ENCODE assay signal across 23 cellular contexts in genomic region chr6:43522547-43523263, GRCh38. TPM values are rescaled to one million over a fixed set of nuclear protein-coding genes. Genes with fewer than 3 reads are reported as not detected.
A peak's percentile ranks its signal among the peaks of the same experiment; 100 is the strongest.
DNase-seq lines count a peak whose midpoint lies in the region; ATAC-seq, FAIRE-seq and TF ChIP-seq lines count a peak whose summit lies in the region.
"Had no signal": no experiment of that assay in that cellular context is flagged by ENCODE, and none has a peak within 500 bp of the region (broad histone marks: within the 10 kb centered on the region; RNA-seq: fewer than 3 reads in every experiment).

No MANE protein-coding gene starts in this region.

- TF ChIP-seq CTCF in CD8-positive, alpha-beta T cell (IDR thresholded peaks at IDR 0.05): no peak
- TF ChIP-seq CTCF in VCaP (conservative IDR thresholded peaks at IDR 0.05): no peak
- no peak for TF ChIP-seq CTCF in psoas muscle (IDR thresholded peaks at IDR 0.05)
- no peak for TF ChIP-seq CTCF in left lung (IDR thresholded peaks at IDR 0.05)

- no peak for FAIRE-seq in H54 (lab: Jason Lieb, UNC)
- FAIRE-seq: A549, kidney had no signal

- no peak overlapping the region for H3K4me3 Mint-ChIP-seq in activated naive CD4-positive, alpha-beta T cell treated with anti-CD3 and anti-CD28 coated beads, Interleukin-2, amount 10 ng/mL, durations not matched to agents 7 days and 5 days
- no peak overlapping the region for H3K4me3 Mint-ChIP-seq in CD8-positive, alpha-beta T cell
- H3K4me3 Mint-ChIP-seq: activated CD4-positive, alpha-beta memory T cell treated with anti-CD3 and anti-CD28 coated beads, Interleukin-2, amount 10 ng/mL, durations not matched to agents 7 days and 5 days; central memory CD8-positive, alpha-beta T cell had no signal

- H3K4me1 ChIP-seq in CD8-positive, alpha-beta T cell (ENCODE audit: insufficient read depth, low read length): peaks cover 13% of the 10 kb centered on the region
- H3K4me1 ChIP-seq in psoas muscle (peaks cover 11% of the 10 kb centered on the region), left lung (peaks cover 8 to 15% of the 10 kb centered on the region in 2 donors)
- H3K4me1 ChIP-seq: prostate gland had no signal

- CTCF ChIA-PET in activated naive CD4-positive, alpha-beta T cell treated with anti-CD3 and anti-CD28 coated beads, Interleukin-2, amount 10 ng/mL, durations not matched to agents 7 days and 5 days (lab: Charles Lee): no interaction called here
- CTCF ChIA-PET in CD8-positive, alpha-beta T cell (lab: Charles Lee): interaction anchor here (0.5 kb wide), 1 partner anchor 21 kb away, joined by 3 read pairs; no protein-coding TSS in a partner anchor

- no peaks in the 10 kb centered on the region for H3K9me3 Mint-ChIP-seq in activated naive CD4-positive, alpha-beta T cell treated with anti-CD3 and anti-CD28 coated beads, Interleukin-2, amount 10 ng/mL, durations not matched to agents 7 days and 5 days
- no peaks in the 10 kb centered on the region for H3K9me3 Mint-ChIP-seq in CD8-positive, alpha-beta T cell
- H3K9me3 Mint-ChIP-seq: activated CD4-positive, alpha-beta memory T cell treated with anti-CD3 and anti-CD28 coated beads, Interleukin-2, amount 10 ng/mL, durations not matched to agents 7 days and 5 days; central memory CD8-positive, alpha-beta T cell had no signal

- DNase-seq in activated naive CD4-positive, alpha-beta T cell treated with anti-CD3 and anti-CD28 coated beads, Interleukin-2, amount 10 ng/mL, durations not matched to agents 7 days and 5 days: peak; percentile 1
- no peak for DNase-seq in activated naive CD4-positive, alpha-beta T cell (lab: John Stamatoyannopoulos, UW)
- no peak for DNase-seq in CD8-positive, alpha-beta T cell
- no peak for DNase-seq in psoas muscle
- no peak for DNase-seq in H54 (ENCODE audit: insufficient read length, low spot score)
- no peak for DNase-seq in cerebellar nuclear complex (lab: John Stamatoyannopoulos, UW)
- DNase-seq in left lung: no peak
- DNase-seq: activated CD4-positive, alpha-beta memory T cell treated with anti-CD3 and anti-CD28 coated beads, Interleukin-2, amount 10 ng/mL, durations not matched to agents 7 days and 5 days; activated gamma-delta T cell treated with Interleukin-2 at 50 U/mL for 16 hours; activated T-cell treated with anti-CD3 and anti-CD28 coated beads for 4 hours; kidney; NCI-H187 treated with DMSO at 0.1 percent for 48 hours; NCI-H2227 treated with DMSO at 0.1 percent for 48 hours; NCI-H748 treated with DMSO at 0.1 percent for 48 hours; substantia nigra; T-helper 9 cell had no signal

- POLR2A ChIA-PET in CD8-positive, alpha-beta T cell (lab: Charles Lee): no interaction called here

- no peak overlapping the region for H3K27ac Mint-ChIP-seq in activated naive CD4-positive, alpha-beta T cell treated with anti-CD3 and anti-CD28 coated beads, Interleukin-2, amount 10 ng/mL, durations not matched to agents 7 days and 5 days
- peak overlapping the region; percentile 41 for H3K27ac Mint-ChIP-seq in CD8-positive, alpha-beta T cell
- H3K27ac Mint-ChIP-seq: activated CD4-positive, alpha-beta memory T cell treated with anti-CD3 and anti-CD28 coated beads, Interleukin-2, amount 10 ng/mL, durations not matched to agents 7 days and 5 days had no signal

- no peak overlapping the region for H3K4me3 ChIP-seq in CD8-positive, alpha-beta T cell (ENCODE audit: low read depth, low read length)
- H3K4me3 ChIP-seq in psoas muscle (no peak overlapping the region), left lung (no peak overlapping the region)
- H3K4me3 ChIP-seq: A549, ascending aorta, dorsolateral prefrontal cortex, prostate gland had no signal

- no peak overlapping the region for H3K27ac ChIP-seq in CD8-positive, alpha-beta T cell (ENCODE audit: low read depth, low read length)
- peak overlapping the region; percentile 79 for H3K27ac ChIP-seq in VCaP
- H3K27ac ChIP-seq in psoas muscle: no peak overlapping the region
- H3K27ac ChIP-seq in left lung: peak overlapping the region in 1 of 2 donors; percentile 14
- H3K27ac ChIP-seq: A549, ascending aorta, dorsolateral prefrontal cortex, prostate gland had no signal

- H3K27me3 ChIP-seq in CD8-positive, alpha-beta T cell (ENCODE audit: insufficient read depth, low read length): no peaks in the 10 kb centered on the region
- H3K27me3 ChIP-seq in psoas muscle (ENCODE audit: insufficient read depth in 3 of 3, low read length in 2 of 3): no peaks in the 10 kb centered on the region
- no peaks in the 10 kb centered on the region for H3K27me3 ChIP-seq in left lung
- H3K27me3 ChIP-seq: ascending aorta, dorsolateral prefrontal cortex had no signal

- intact Hi-C loops in CD8-positive, alpha-beta T cell (cut with DNase I, micrococcal nuclease): no loop called here
- intact Hi-C loops in psoas muscle (cut with DNase I): no loop called here
- intact Hi-C loops in left lung (cut with DNase I): no loop called here

- WGBS in psoas muscle, 3 donors: 84 to 89% (median 88%) methylated on average over 8 of the region's 8 CpGs

- no peaks in the 10 kb centered on the region for H3K9me3 ChIP-seq in CD8-positive, alpha-beta T cell (ENCODE audit: low read length)
- H3K9me3 ChIP-seq in psoas muscle: no peaks in the 10 kb centered on the region
- no peaks in the 10 kb centered on the region for H3K9me3 ChIP-seq in left lung
- H3K9me3 ChIP-seq: A549, ascending aorta, prostate gland had no signal

- H3K4me1 Mint-ChIP-seq in activated naive CD4-positive, alpha-beta T cell treated with anti-CD3 and anti-CD28 coated beads, Interleukin-2, amount 10 ng/mL, durations not matched to agents 7 days and 5 days: peaks cover 9% of the 10 kb centered on the region
- H3K4me1 Mint-ChIP-seq in CD8-positive, alpha-beta T cell (ENCODE audit: low read depth): peaks cover 2% of the 10 kb centered on the region
- H3K4me1 Mint-ChIP-seq: central memory CD8-positive, alpha-beta T cell had no signal

- H3K36me3 Mint-ChIP-seq in activated naive CD4-positive, alpha-beta T cell treated with anti-CD3 and anti-CD28 coated beads, Interleukin-2, amount 10 ng/mL, durations not matched to agents 7 days and 5 days: peaks cover 56% of the 10 kb centered on the region
- H3K36me3 Mint-ChIP-seq in CD8-positive, alpha-beta T cell: peaks cover 35% of the 10 kb centered on the region

- no peak for ATAC-seq in CD8-positive, alpha-beta T cell
- peak in 3 of 4 donors; percentile 18 to 22 (median 20) for ATAC-seq in psoas muscle
- ATAC-seq in left lung: no peak
- ATAC-seq: A549 had no signal

- H3K27me3 Mint-ChIP-seq in activated naive CD4-positive, alpha-beta T cell treated with anti-CD3 and anti-CD28 coated beads, Interleukin-2, amount 10 ng/mL, durations not matched to agents 7 days and 5 days: no peaks in the 10 kb centered on the region
- H3K27me3 Mint-ChIP-seq in CD8-positive, alpha-beta T cell (ENCODE audit: low read depth): no peaks in the 10 kb centered on the region
- H3K27me3 Mint-ChIP-seq: activated CD4-positive, alpha-beta memory T cell treated with anti-CD3 and anti-CD28 coated beads, Interleukin-2, amount 10 ng/mL, durations not matched to agents 7 days and 5 days; central memory CD8-positive, alpha-beta T cell had no signal

- peaks cover 62% of the 10 kb centered on the region for H3K36me3 ChIP-seq in CD8-positive, alpha-beta T cell (ENCODE audit: insufficient read depth, low read length)
- H3K36me3 ChIP-seq in psoas muscle (ENCODE audit: insufficient read depth in 1 of 2, low read depth in 1 of 2) (peaks cover 26 to 87% of the 10 kb centered on the region in 2 donors), left lung (peaks cover 0 to 87% of the 10 kb centered on the region in 2 donors)

- no peak for TF ChIP-seq POLR2A in H54 (IDR thresholded peaks at IDR 0.05; ENCODE audit: low read depth, low read length)

RNA-seq across cellular contexts. Expression of gene POLR1C, which starts 5.8 kb away (rescaled TPM):
- total RNA-seq in CD8-positive, alpha-beta T cell: 10 to 100 TPM; 73.9 to 74.0 TPM
- total RNA-seq in psoas muscle (10 to 100 TPM; 17.5 to 27.8 (median 24.1) TPM), left lung (10 to 100 TPM; 31.9 to 46.3 TPM)
- polyA plus RNA-seq in psoas muscle: 10 to 100 TPM; 23.4 to 64.5 (median 43.2) TPM

RNA-seq across cellular contexts. Expression of gene YIPF3, which starts 6.0 kb away (rescaled TPM):
- total RNA-seq in CD8-positive, alpha-beta T cell: 10 to 100 TPM; 51.0 to 52.5 TPM
- total RNA-seq in psoas muscle (10 to 100 TPM; 57.9 to 71.4 (median 63.0) TPM), left lung (100 to 1,000 TPM; 101 to 128 TPM)
- polyA plus RNA-seq in psoas muscle: 10 to 100 TPM; 57.7 to 91.5 (median 71.8) TPM

RNA-seq across cellular contexts. Expression of gene LRRC73, which starts 12.6 kb away (rescaled TPM):
- total RNA-seq in CD8-positive, alpha-beta T cell: under 1 TPM; 0.56 to 0.90 TPM
- under 1 TPM in 1 of 4 donors, not detected in 3; 0.20 TPM for total RNA-seq in psoas muscle
- under 1 TPM; 0.10 to 0.29 (median 0.26) TPM for polyA plus RNA-seq in psoas muscle
- 1 to 10 TPM in 1 of 2 donors, under 1 TPM in 1; 0.52 to 1.5 TPM for total RNA-seq in left lung
- total RNA-seq: ascending aorta, Daoy had no signal

RNA-seq across cellular contexts. Expression of gene TJAP1, which starts 45.3 kb away (rescaled TPM):
- 10 to 100 TPM; 29.2 to 29.7 TPM for total RNA-seq in CD8-positive, alpha-beta T cell
- total RNA-seq in psoas muscle (10 to 100 TPM; 31.4 to 39.9 (median 36.3) TPM), left lung (10 to 100 TPM; 24.5 to 27.9 TPM)
- 10 to 100 TPM; 18.0 to 35.2 (median 20.8) TPM for polyA plus RNA-seq in psoas muscle

RNA-seq across cellular contexts. Expression of gene XPO5, which starts 53.1 kb away (rescaled TPM):
- 10 to 100 TPM; 29.6 to 39.9 TPM for total RNA-seq in CD8-positive, alpha-beta T cell
- total RNA-seq in psoas muscle: 10 to 100 TPM; 17.5 to 40.1 (median 20.1) TPM
- polyA plus RNA-seq in psoas muscle: 10 to 100 TPM; 12.3 to 21.7 (median 12.8) TPM
- 10 to 100 TPM; 24.0 to 36.8 TPM for total RNA-seq in left lung

Comparison
In these comparisons a context has a peak if more than half of its experiments do, and no peak if none do; other contexts are left out.
1. ATAC-seq: peak in psoas muscle (3 of 4); none in CD8-positive, alpha-beta T cell (single experiment) and left lung (single experiment).